ENCODE assay signal across 1 cellular context in the genomic region with DNA sequence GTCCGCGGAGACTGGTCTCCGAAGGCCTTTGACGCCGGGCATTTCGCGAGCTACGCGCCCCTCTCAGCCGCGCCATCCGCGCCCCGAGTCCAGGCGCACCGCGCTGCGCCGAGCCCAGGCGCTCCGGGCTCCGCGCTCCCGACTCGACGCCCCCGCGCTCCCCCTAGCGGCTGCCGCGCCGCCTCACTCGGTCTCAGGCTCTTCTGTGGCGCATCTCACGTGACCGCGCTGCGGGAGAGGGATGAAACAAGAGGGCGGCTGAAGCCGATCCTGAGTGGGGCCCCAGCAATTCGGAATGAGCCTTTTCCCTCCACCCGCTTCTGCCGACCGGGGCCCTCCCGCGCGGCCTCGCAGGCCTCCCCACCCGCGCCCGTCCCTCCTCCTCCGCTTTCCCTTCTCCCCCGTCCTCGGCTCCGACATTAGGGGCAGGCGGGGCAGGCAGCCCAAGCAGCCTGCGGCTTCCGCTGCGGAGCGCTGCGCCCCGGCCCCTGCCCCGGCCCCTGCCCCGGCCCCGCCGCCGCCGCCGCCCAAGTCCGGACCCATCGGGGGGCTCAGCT.
A peak's percentile ranks its signal among the peaks of the same experiment; 100 is the strongest.
TF ChIP-seq lines count a peak whose summit lies in the region.

No MANE protein-coding gene starts in this region.

TF ChIP-seq in HEK293, 187 proteins besides CTCF, POLR2A, EP300 and RAD21 (continued from another document and continues in another):
- TF ChIP-seq KLF9 (tag by site-specific recombination; IDR thresholded peaks at IDR 0.05; ENCODE audit: low read depth) (no peak; the same call in 1 of the 2 replicates), ZNF2 (tag by site-specific recombination; IDR thresholded peaks at IDR 0.05) (peak; percentile 69; the same call in 1 of the 2 replicates), ZNF785 (tag by site-specific recombination; IDR thresholded peaks at IDR 0.05) (peak; percentile 89), SP3 (tag by site-specific recombination; IDR thresholded peaks at IDR 0.05) (peak; percentile 46), ZNF560 (tag by site-specific recombination; IDR thresholded peaks at IDR 0.05; ENCODE audit: borderline replicate concordance) (no peak), ZNF473 (tag by site-specific recombination; IDR thresholded peaks at IDR 0.05) (no peak), ZNF146 (tag by site-specific recombination; IDR thresholded peaks at IDR 0.05) (0 out of 2 replicates have a peak, but pooled peaks have one; percentile 16), ZNF184 (tag by site-specific recombination; IDR thresholded peaks at IDR 0.05) (peak; percentile 69; the same call in 1 of the 2 replicates), ZNF292 (tag by site-specific recombination; IDR thresholded peaks at IDR 0.05; ENCODE audit: borderline replicate concordance, low read depth) (no peak), ZNF830 (tag by site-specific recombination; IDR thresholded peaks at IDR 0.05; ENCODE audit: low read depth) (no peak), HOXD13 (CRISPR knock-in tag; IDR thresholded peaks at IDR 0.05; ENCODE audit: borderline replicate concordance) (no peak), ZNF341 (tag by site-specific recombination; IDR thresholded peaks at IDR 0.05; ENCODE audit: low read depth) (peak; percentile 19; the same call in 1 of the 2 replicates), ZBTB21 (tag by site-specific recombination; IDR thresholded peaks at IDR 0.05) (0 out of 2 replicates have a peak, but pooled peaks have one; percentile 19), MZF1 (tag by site-specific recombination; IDR thresholded peaks at IDR 0.05; ENCODE audit: borderline replicate concordance) (no peak), ZNF596 (tag by site-specific recombination; IDR thresholded peaks at IDR 0.05) (peak; percentile 48; the same call in 1 of the 2 replicates), ZSCAN23 (tag by site-specific recombination; IDR thresholded peaks at IDR 0.05) (peak; percentile 72; the same call in 1 of the 2 replicates), ZNF311 (tag by site-specific recombination; IDR thresholded peaks at IDR 0.05; ENCODE audit: borderline replicate concordance) (no peak), ZNF302 (tag by site-specific recombination; IDR thresholded peaks at IDR 0.05; ENCODE audit: low read depth) (no peak), ZNF558 (tag by site-specific recombination; IDR thresholded peaks at IDR 0.05) (no peak), GLIS2 (tag by site-specific recombination; IDR thresholded peaks at IDR 0.05) (peak; percentile 97), SP7 (tag by site-specific recombination; IDR thresholded peaks at IDR 0.05) (peak; percentile 76), SCRT1 (tag by site-specific recombination; IDR thresholded peaks at IDR 0.05; ENCODE audit: borderline replicate concordance) (no peak), ZNF629 (tag by site-specific recombination; IDR thresholded peaks at IDR 0.05) (peak; percentile 55), ZFP3 (tag by site-specific recombination; IDR thresholded peaks at IDR 0.05; ENCODE audit: low read depth) (no peak), IKZF3 (tag by site-specific recombination; IDR thresholded peaks at IDR 0.05) (peak; percentile 78), ZNF600 (tag by site-specific recombination; IDR thresholded peaks at IDR 0.05) (peak; percentile 84), YY1 (tag by site-specific recombination; IDR thresholded peaks at IDR 0.05) (peak; percentile 78), SETDB1 (IDR thresholded peaks at IDR 0.05; ENCODE audit: insufficient read length, low read length) (no peak), ZBTB17 (tag by site-specific recombination; IDR thresholded peaks at IDR 0.05) (peak; percentile 72), OVOL3 (tag by site-specific recombination; IDR thresholded peaks at IDR 0.05) (no peak), SP2 (tag by site-specific recombination; IDR thresholded peaks at IDR 0.05) (peak; percentile 70), ZNF76 (tag by site-specific recombination; IDR thresholded peaks at IDR 0.05; ENCODE audit: borderline replicate concordance, low read depth) (peak; percentile 77; the same call in 1 of the 2 replicates), ZNF16 (tag by site-specific recombination; IDR thresholded peaks at IDR 0.05; ENCODE audit: low read depth) (no peak), GFI1B (tag by site-specific recombination; IDR thresholded peaks at IDR 0.05) (no peak), HOXA7 (CRISPR knock-in tag; IDR thresholded peaks at IDR 0.05; ENCODE audit: borderline replicate concordance) (no peak), ZNF121 (tag by site-specific recombination; IDR thresholded peaks at IDR 0.05) (no peak), ZNF10 (tag by site-specific recombination; IDR thresholded peaks at IDR 0.05) (no peak), WT1 (tag by site-specific recombination; IDR thresholded peaks at IDR 0.05) (no peak)
- TF ChIP-seq, protein P1, sequence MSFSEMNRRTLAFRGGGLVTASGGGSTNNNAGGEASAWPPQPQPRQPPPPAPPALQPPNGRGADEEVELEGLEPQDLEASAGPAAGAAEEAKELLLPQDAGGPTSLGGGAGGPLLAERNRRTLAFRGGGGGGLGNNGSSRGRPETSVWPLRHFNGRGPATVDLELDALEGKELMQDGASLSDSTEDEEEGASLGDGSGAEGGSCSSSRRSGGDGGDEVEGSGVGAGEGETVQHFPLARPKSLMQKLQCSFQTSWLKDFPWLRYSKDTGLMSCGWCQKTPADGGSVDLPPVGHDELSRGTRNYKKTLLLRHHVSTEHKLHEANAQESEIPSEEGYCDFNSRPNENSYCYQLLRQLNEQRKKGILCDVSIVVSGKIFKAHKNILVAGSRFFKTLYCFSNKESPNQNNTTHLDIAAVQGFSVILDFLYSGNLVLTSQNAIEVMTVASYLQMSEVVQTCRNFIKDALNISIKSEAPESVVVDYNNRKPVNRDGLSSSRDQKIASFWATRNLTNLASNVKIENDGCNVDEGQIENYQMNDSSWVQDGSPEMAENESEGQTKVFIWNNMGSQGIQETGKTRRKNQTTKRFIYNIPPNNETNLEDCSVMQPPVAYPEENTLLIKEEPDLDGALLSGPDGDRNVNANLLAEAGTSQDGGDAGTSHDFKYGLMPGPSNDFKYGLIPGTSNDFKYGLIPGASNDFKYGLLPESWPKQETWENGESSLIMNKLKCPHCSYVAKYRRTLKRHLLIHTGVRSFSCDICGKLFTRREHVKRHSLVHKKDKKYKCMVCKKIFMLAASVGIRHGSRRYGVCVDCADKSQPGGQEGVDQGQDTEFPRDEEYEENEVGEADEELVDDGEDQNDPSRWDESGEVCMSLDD (tag by site-specific recombination; IDR thresholded peaks at IDR 0.05), result peak; percentile 78
- TF ChIP-seq, protein P2, sequence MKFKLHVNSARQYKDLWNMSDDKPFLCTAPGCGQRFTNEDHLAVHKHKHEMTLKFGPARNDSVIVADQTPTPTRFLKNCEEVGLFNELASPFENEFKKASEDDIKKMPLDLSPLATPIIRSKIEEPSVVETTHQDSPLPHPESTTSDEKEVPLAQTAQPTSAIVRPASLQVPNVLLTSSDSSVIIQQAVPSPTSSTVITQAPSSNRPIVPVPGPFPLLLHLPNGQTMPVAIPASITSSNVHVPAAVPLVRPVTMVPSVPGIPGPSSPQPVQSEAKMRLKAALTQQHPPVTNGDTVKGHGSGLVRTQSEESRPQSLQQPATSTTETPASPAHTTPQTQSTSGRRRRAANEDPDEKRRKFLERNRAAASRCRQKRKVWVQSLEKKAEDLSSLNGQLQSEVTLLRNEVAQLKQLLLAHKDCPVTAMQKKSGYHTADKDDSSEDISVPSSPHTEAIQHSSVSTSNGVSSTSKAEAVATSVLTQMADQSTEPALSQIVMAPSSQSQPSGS (tag by site-specific recombination; IDR thresholded peaks at IDR 0.05; ENCODE audit: low read depth), result no peak
- TF ChIP-seq, protein P3, sequence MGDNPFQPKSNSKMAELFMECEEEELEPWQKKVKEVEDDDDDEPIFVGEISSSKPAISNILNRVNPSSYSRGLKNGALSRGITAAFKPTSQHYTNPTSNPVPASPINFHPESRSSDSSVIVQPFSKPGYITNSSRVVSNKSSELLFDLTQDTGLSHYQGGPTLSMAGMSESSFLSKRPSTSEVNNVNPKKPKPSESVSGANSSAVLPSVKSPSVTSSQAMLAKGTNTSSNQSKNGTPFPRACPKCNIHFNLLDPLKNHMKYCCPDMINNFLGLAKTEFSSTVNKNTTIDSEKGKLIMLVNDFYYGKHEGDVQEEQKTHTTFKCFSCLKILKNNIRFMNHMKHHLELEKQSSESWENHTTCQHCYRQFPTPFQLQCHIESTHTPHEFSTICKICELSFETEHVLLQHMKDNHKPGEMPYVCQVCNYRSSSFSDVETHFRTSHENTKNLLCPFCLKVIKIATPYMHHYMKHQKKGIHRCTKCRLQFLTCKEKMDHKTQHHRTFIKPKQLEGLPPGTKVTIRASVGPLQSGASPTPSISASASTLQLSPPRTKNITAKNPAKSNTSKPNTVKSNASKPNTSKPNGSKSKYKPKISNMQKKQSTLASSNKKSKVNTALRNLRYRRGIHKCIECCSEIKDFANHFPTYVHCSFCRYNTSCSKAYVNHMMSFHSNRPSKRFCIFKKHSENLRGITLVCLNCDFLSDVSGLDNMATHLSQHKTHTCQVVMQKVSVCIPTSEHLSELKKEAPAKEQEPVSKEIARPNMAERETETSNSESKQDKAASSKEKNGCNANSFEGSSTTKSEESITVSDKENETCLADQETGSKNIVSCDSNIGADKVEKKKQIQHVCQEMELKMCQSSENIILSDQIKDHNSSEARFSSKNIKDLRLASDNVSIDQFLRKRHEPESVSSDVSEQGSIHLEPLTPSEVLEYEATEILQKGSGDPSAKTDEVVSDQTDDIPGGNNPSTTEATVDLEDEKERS (tag by site-specific recombination; IDR thresholded peaks at IDR 0.05), result no peak
- TF ChIP-seq, protein P4, sequence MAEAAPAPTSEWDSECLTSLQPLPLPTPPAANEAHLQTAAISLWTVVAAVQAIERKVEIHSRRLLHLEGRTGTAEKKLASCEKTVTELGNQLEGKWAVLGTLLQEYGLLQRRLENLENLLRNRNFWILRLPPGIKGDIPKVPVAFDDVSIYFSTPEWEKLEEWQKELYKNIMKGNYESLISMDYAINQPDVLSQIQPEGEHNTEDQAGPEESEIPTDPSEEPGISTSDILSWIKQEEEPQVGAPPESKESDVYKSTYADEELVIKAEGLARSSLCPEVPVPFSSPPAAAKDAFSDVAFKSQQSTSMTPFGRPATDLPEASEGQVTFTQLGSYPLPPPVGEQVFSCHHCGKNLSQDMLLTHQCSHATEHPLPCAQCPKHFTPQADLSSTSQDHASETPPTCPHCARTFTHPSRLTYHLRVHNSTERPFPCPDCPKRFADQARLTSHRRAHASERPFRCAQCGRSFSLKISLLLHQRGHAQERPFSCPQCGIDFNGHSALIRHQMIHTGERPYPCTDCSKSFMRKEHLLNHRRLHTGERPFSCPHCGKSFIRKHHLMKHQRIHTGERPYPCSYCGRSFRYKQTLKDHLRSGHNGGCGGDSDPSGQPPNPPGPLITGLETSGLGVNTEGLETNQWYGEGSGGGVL (tag by site-specific recombination; IDR thresholded peaks at IDR 0.05), result peak; percentile 88
- TF ChIP-seq, protein P5, sequence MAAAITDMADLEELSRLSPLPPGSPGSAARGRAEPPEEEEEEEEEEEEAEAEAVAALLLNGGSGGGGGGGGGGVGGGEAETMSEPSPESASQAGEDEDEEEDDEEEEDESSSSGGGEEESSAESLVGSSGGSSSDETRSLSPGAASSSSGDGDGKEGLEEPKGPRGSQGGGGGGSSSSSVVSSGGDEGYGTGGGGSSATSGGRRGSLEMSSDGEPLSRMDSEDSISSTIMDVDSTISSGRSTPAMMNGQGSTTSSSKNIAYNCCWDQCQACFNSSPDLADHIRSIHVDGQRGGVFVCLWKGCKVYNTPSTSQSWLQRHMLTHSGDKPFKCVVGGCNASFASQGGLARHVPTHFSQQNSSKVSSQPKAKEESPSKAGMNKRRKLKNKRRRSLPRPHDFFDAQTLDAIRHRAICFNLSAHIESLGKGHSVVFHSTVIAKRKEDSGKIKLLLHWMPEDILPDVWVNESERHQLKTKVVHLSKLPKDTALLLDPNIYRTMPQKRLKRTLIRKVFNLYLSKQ (tag by site-specific recombination; IDR thresholded peaks at IDR 0.05; ENCODE audit: borderline replicate concordance), result no peak
- TF ChIP-seq, protein P6, sequence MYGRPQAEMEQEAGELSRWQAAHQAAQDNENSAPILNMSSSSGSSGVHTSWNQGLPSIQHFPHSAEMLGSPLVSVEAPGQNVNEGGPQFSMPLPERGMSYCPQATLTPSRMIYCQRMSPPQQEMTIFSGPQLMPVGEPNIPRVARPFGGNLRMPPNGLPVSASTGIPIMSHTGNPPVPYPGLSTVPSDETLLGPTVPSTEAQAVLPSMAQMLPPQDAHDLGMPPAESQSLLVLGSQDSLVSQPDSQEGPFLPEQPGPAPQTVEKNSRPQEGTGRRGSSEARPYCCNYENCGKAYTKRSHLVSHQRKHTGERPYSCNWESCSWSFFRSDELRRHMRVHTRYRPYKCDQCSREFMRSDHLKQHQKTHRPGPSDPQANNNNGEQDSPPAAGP (tag by site-specific recombination; IDR thresholded peaks at IDR 0.05), result peak; percentile 79; the same call in 1 of the 2 replicates
- TF ChIP-seq, protein P7, sequence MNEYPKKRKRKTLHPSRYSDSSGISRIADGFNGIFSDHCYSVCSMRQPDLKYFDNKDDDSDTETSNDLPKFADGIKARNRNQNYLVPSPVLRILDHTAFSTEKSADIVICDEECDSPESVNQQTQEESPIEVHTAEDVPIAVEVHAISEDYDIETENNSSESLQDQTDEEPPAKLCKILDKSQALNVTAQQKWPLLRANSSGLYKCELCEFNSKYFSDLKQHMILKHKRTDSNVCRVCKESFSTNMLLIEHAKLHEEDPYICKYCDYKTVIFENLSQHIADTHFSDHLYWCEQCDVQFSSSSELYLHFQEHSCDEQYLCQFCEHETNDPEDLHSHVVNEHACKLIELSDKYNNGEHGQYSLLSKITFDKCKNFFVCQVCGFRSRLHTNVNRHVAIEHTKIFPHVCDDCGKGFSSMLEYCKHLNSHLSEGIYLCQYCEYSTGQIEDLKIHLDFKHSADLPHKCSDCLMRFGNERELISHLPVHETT (tag by site-specific recombination; IDR thresholded peaks at IDR 0.05), result peak; percentile 52; the same call in 1 of the 2 replicates
- TF ChIP-seq, protein P8, sequence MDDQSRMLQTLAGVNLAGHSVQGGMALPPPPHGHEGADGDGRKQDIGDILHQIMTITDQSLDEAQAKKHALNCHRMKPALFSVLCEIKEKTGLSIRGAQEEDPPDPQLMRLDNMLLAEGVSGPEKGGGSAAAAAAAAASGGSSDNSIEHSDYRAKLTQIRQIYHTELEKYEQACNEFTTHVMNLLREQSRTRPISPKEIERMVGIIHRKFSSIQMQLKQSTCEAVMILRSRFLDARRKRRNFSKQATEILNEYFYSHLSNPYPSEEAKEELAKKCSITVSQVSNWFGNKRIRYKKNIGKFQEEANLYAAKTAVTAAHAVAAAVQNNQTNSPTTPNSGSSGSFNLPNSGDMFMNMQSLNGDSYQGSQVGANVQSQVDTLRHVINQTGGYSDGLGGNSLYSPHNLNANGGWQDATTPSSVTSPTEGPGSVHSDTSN (CRISPR knock-in tag; IDR thresholded peaks at IDR 0.05), result peak; percentile 53; the same call in 1 of the 2 replicates
- TF ChIP-seq, protein P9, sequence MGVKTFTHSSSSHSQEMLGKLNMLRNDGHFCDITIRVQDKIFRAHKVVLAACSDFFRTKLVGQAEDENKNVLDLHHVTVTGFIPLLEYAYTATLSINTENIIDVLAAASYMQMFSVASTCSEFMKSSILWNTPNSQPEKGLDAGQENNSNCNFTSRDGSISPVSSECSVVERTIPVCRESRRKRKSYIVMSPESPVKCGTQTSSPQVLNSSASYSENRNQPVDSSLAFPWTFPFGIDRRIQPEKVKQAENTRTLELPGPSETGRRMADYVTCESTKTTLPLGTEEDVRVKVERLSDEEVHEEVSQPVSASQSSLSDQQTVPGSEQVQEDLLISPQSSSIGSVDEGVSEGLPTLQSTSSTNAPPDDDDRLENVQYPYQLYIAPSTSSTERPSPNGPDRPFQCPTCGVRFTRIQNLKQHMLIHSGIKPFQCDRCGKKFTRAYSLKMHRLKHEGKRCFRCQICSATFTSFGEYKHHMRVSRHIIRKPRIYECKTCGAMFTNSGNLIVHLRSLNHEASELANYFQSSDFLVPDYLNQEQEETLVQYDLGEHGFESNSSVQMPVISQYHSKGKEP (tag by site-specific recombination; IDR thresholded peaks at IDR 0.05), result peak; percentile 43; the same call in 1 of the 2 replicates
